ENCODE assay signal across 1 cellular context in genomic region chr9:33024966-33025571, GRCh38.
TF ChIP-seq lines count a peak whose summit lies in the region.

TSS of gene DNAJA1 (plus strand) at chr9:33025273. CDS start at chr9:33026485, 1,212 bp downstream.

TF ChIP-seq in HepG2, 621 proteins besides CTCF, POLR2A, EP300 and RAD21 (continued from another document and continues in another):
- no peak for TF ChIP-seq BCLAF1 (IDR thresholded peaks at IDR 0.05)
- TF ChIP-seq TAF15 (IDR thresholded peaks at IDR 0.05; ENCODE audit: low read depth, low read length, poor library complexity, severe bottlenecking), result no peak
- TF ChIP-seq HHEX (CRISPR knock-in tag; IDR thresholded peaks at IDR 0.05), result no peak
- peak; percentile 84 for TF ChIP-seq NR0B2 (CRISPR knock-in tag; IDR thresholded peaks at IDR 0.05)
- peak; percentile 74 for TF ChIP-seq POGZ (CRISPR knock-in tag; IDR thresholded peaks at IDR 0.05)
- peak; percentile 85; the same call in 1 of the 2 replicates for TF ChIP-seq CAMTA2 (CRISPR knock-in tag; IDR thresholded peaks at IDR 0.05; ENCODE audit: borderline replicate concordance)
- peak; percentile 89 for TF ChIP-seq ZNF605 (CRISPR knock-in tag; IDR thresholded peaks at IDR 0.05)
- TF ChIP-seq, protein P1, sequence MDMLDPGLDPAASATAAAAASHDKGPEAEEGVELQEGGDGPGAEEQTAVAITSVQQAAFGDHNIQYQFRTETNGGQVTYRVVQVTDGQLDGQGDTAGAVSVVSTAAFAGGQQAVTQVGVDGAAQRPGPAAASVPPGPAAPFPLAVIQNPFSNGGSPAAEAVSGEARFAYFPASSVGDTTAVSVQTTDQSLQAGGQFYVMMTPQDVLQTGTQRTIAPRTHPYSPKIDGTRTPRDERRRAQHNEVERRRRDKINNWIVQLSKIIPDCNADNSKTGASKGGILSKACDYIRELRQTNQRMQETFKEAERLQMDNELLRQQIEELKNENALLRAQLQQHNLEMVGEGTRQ (IDR thresholded peaks at IDR 0.05; ENCODE audit: low read depth, low read length), result no peak
- TF ChIP-seq, protein P1 (CRISPR knock-in tag; IDR thresholded peaks at IDR 0.05; ENCODE audit: borderline replicate concordance), result no peak
- peak; percentile 13; the same call in 1 of the 2 replicates for TF ChIP-seq RARA (CRISPR knock-in tag; IDR thresholded peaks at IDR 0.05)
- no peak for TF ChIP-seq ZNF282 (IDR thresholded peaks at IDR 0.05; ENCODE audit: partially characterized antibody)
- TF ChIP-seq ZNF839 (CRISPR knock-in tag; IDR thresholded peaks at IDR 0.05; ENCODE audit: borderline replicate concordance), result peak; percentile 93; the same call in 1 of the 2 replicates
- peak; percentile 91; the same call in 1 of the 2 replicates for TF ChIP-seq ZFP41 (CRISPR knock-in tag; IDR thresholded peaks at IDR 0.05; ENCODE audit: borderline replicate concordance)
- peak; percentile 82; the same call in 1 of the 2 replicates for TF ChIP-seq NCOA1 (CRISPR knock-in tag; IDR thresholded peaks at IDR 0.05)
- peak; percentile 76 for TF ChIP-seq SAP130 (CRISPR knock-in tag; IDR thresholded peaks at IDR 0.05; ENCODE audit: low read depth)
- TF ChIP-seq TOPORS (CRISPR knock-in tag; IDR thresholded peaks at IDR 0.05), result peak; percentile 84
- 0 out of 2 replicates have a peak, but pooled peaks have one; percentile 20 for TF ChIP-seq ZNF263 (CRISPR knock-in tag; IDR thresholded peaks at IDR 0.05)
- TF ChIP-seq MTA1 (CRISPR knock-in tag; IDR thresholded peaks at IDR 0.05; ENCODE audit: borderline replicate concordance), result peak; percentile 83; the same call in 1 of the 2 replicates
- TF ChIP-seq ZNF136 (CRISPR knock-in tag; IDR thresholded peaks at IDR 0.05; ENCODE audit: low read depth), result no peak
- TF ChIP-seq TEAD2 (CRISPR knock-in tag; IDR thresholded peaks at IDR 0.05), result no peak
- 0 out of 2 replicates have a peak, but pooled peaks have one; percentile 5 for TF ChIP-seq ZNF878 (CRISPR knock-in tag; IDR thresholded peaks at IDR 0.05)
- peak; percentile 72 for TF ChIP-seq ZFP82 (CRISPR knock-in tag; IDR thresholded peaks at IDR 0.05; ENCODE audit: borderline replicate concordance)
- TF ChIP-seq MYNN (CRISPR knock-in tag; IDR thresholded peaks at IDR 0.05; ENCODE audit: low read depth), result 0 out of 2 replicates have a peak, but pooled peaks have one; percentile 76
- TF ChIP-seq ZMYM4 (CRISPR knock-in tag; IDR thresholded peaks at IDR 0.05), result peak; percentile 81
- no peak for TF ChIP-seq RARG (CRISPR knock-in tag; IDR thresholded peaks at IDR 0.05; ENCODE audit: low read depth)
- TF ChIP-seq ZNF317 (CRISPR knock-in tag; IDR thresholded peaks at IDR 0.05), result peak; percentile 79
- no peak for TF ChIP-seq NFE2L2 (IDR thresholded peaks at IDR 0.05; ENCODE audit: low read length)
- TF ChIP-seq SATB2 (CRISPR knock-in tag; IDR thresholded peaks at IDR 0.05), result no peak
- peak; percentile 82 for TF ChIP-seq GATAD1 (CRISPR knock-in tag; IDR thresholded peaks at IDR 0.05)
- 0 out of 2 replicates have a peak, but pooled peaks have one; percentile 48 for TF ChIP-seq DDIT3 (CRISPR knock-in tag; IDR thresholded peaks at IDR 0.05)
- TF ChIP-seq GTF3A (CRISPR knock-in tag; conservative IDR thresholded peaks at IDR 0.05), result 0 out of 2 replicates have a peak, but pooled peaks have one; percentile 51
- TF ChIP-seq TAF1 (CRISPR knock-in tag; IDR thresholded peaks at IDR 0.05), result peak; percentile 97
- no peak for TF ChIP-seq SRSF9 (IDR thresholded peaks at IDR 0.05; ENCODE audit: borderline replicate concordance, insufficient read depth, low read depth, low read length, poor library complexity, severe bottlenecking)
- TF ChIP-seq ZNF549 (CRISPR knock-in tag; IDR thresholded peaks at IDR 0.05), result no peak
- no peak for TF ChIP-seq ZNF83 (CRISPR knock-in tag; IDR thresholded peaks at IDR 0.05; ENCODE audit: borderline replicate concordance)
- no peak for TF ChIP-seq ZNF382 (CRISPR knock-in tag; IDR thresholded peaks at IDR 0.05; ENCODE audit: borderline replicate concordance)
- no peak for TF ChIP-seq FOXP1 (IDR thresholded peaks at IDR 0.05)
- TF ChIP-seq FOXP1 (CRISPR knock-in tag; IDR thresholded peaks at IDR 0.05), result no peak
- TF ChIP-seq PHF5A (CRISPR knock-in tag; IDR thresholded peaks at IDR 0.05; ENCODE audit: low read depth, unreplicated experiment), result no peak
- no peak for TF ChIP-seq U2AF1 (optimal IDR thresholded peaks at IDR 0.05; ENCODE audit: low read depth, low read length)
- no peak for TF ChIP-seq ZNF432 (CRISPR knock-in tag; IDR thresholded peaks at IDR 0.05; ENCODE audit: borderline replicate concordance)
- 0 out of 2 replicates have a peak, but pooled peaks have one; percentile 60 for TF ChIP-seq ZNF274 (CRISPR knock-in tag; IDR thresholded peaks at IDR 0.05)
- no peak for TF ChIP-seq ZNF569 (CRISPR knock-in tag; IDR thresholded peaks at IDR 0.05; ENCODE audit: borderline replicate concordance)
- peak; percentile 87; the same call in 1 of the 2 replicates for TF ChIP-seq DNMT3B (CRISPR knock-in tag; conservative IDR thresholded peaks at IDR 0.05)
- TF ChIP-seq ZEB1 (IDR thresholded peaks at IDR 0.05; ENCODE audit: insufficient replicate concordance, low read depth), result no peak
- peak; percentile 65; the same call in 1 of the 2 replicates for TF ChIP-seq NKX3-1 (CRISPR knock-in tag; IDR thresholded peaks at IDR 0.05)
- peak; percentile 63 for TF ChIP-seq ZNF580 (CRISPR knock-in tag; IDR thresholded peaks at IDR 0.05; ENCODE audit: borderline replicate concordance, low read depth)
- TF ChIP-seq MATR3 (CRISPR knock-in tag; IDR thresholded peaks at IDR 0.05), result no peak
- TF ChIP-seq ZNF660 (CRISPR knock-in tag; IDR thresholded peaks at IDR 0.05; ENCODE audit: borderline replicate concordance, low read depth), result no peak
- peak; percentile 88 for TF ChIP-seq ZNF225 (CRISPR knock-in tag; IDR thresholded peaks at IDR 0.05)
- 0 out of 2 replicates have a peak, but pooled peaks have one; percentile 84 for TF ChIP-seq ZNF672 (CRISPR knock-in tag; IDR thresholded peaks at IDR 0.05)
- peak; percentile 88 for TF ChIP-seq GABPA (IDR thresholded peaks at IDR 0.05; ENCODE audit: low read depth, low read length)
- peak; percentile 87 for TF ChIP-seq GABPA (CRISPR knock-in tag; IDR thresholded peaks at IDR 0.05; ENCODE audit: low read depth)
- TF ChIP-seq FUBP1 (CRISPR knock-in tag; IDR thresholded peaks at IDR 0.05; ENCODE audit: borderline replicate concordance), result no peak
- TF ChIP-seq ZNF782 (CRISPR knock-in tag; IDR thresholded peaks at IDR 0.05; ENCODE audit: borderline replicate concordance), result no peak; the same call in none of the 2 replicates
- no peak for TF ChIP-seq ZNF777 (CRISPR knock-in tag; IDR thresholded peaks at IDR 0.05)
- TF ChIP-seq YEATS4 (CRISPR knock-in tag; IDR thresholded peaks at IDR 0.05; ENCODE audit: borderline replicate concordance), result peak; percentile 70; the same call in 1 of the 2 replicates
- TF ChIP-seq IKZF1 (IDR thresholded peaks at IDR 0.05), result no peak
- 0 out of 2 replicates have a peak, but pooled peaks have one; percentile 20 for TF ChIP-seq MEF2D (CRISPR knock-in tag; IDR thresholded peaks at IDR 0.05)
- no peak for TF ChIP-seq DMTF1 (CRISPR knock-in tag; IDR thresholded peaks at IDR 0.05)
- no peak for TF ChIP-seq ZNF296 (CRISPR knock-in tag; conservative IDR thresholded peaks at IDR 0.05)
- TF ChIP-seq, protein P2, sequence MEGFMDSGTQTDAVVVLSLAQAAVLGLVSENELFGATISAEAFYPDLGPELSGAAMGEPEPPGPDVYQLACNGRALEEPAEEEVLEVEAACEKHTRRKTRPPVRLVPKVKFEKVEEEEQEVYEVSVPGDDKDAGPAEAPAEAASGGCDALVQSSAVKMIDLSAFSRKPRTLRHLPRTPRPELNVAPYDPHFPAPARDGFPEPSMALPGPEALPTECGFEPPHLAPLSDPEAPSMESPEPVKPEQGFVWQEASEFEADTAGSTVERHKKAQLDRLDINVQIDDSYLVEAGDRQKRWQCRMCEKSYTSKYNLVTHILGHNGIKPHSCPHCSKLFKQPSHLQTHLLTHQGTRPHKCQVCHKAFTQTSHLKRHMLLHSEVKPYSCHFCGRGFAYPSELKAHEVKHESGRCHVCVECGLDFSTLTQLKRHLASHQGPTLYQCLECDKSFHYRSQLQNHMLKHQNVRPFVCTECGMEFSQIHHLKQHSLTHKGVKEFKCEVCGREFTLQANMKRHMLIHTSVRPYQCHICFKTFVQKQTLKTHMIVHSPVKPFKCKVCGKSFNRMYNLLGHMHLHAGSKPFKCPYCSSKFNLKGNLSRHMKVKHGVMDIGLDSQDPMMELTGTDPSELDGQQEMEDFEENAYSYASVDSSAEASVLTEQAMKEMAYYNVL (CRISPR knock-in tag; IDR thresholded peaks at IDR 0.05; ENCODE audit: borderline replicate concordance), result peak; percentile 74
- TF ChIP-seq SMARCC2 (IDR thresholded peaks at IDR 0.05), result no peak
